In the genomic region with DNA sequence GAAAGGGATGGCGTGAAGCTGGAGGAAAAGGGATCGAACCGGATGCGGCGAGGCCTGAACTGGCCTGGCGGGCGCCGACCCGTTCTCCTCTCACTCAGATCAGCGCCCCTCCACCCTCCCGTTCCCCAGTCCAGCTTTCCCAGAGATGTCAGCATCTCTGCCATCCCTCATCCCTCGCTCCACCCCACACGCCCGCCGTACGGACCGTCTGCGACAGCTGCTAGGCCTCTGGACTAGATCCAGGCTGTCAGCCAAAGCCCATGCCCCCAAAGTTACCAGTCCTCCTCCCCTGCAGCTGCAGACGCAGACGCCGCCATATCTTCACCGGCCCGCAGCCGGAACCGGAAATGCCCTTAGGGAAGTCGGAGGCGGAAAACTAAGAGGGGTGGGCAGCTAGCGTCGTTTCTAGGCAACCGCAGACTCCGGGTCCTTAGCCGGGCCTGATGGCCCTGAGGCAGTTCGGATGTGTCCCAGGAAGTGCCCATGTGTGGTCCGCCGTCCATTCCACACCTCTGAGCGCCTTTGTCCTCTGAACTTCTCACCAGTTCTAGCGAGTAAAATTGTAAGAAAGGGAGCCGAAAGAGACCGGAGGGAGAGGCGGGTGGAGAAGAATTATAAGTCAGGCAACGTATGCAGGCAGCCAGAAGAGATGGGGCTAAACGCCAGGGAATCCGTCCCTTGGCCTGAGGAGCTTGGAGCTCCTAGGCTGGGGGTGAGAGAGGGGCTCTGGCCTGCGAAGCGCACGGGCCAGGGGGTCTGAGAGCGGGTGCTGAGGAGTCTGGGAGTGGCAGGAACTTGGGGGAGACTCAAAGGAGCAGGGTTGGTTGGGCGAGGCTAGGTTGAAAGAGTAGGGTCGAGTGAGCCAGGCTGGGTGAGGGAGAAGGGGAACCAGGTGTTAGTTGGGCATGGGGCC, we compare ENCODE assay signal across 1 cellular context.
TF ChIP-seq lines count a peak whose summit lies in the region.

A gene with protein sequence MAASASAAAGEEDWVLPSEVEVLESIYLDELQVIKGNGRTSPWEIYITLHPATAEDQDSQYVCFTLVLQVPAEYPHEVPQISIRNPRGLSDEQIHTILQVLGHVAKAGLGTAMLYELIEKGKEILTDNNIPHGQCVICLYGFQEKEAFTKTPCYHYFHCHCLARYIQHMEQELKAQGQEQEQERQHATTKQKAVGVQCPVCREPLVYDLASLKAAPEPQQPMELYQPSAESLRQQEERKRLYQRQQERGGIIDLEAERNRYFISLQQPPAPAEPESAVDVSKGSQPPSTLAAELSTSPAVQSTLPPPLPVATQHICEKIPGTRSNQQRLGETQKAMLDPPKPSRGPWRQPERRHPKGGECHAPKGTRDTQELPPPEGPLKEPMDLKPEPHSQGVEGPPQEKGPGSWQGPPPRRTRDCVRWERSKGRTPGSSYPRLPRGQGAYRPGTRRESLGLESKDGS (minus strand): TSS at position 349 of the 913 bp plus-strand sequence. CDS start 32 bp downstream, at position 317.
A gene with protein sequence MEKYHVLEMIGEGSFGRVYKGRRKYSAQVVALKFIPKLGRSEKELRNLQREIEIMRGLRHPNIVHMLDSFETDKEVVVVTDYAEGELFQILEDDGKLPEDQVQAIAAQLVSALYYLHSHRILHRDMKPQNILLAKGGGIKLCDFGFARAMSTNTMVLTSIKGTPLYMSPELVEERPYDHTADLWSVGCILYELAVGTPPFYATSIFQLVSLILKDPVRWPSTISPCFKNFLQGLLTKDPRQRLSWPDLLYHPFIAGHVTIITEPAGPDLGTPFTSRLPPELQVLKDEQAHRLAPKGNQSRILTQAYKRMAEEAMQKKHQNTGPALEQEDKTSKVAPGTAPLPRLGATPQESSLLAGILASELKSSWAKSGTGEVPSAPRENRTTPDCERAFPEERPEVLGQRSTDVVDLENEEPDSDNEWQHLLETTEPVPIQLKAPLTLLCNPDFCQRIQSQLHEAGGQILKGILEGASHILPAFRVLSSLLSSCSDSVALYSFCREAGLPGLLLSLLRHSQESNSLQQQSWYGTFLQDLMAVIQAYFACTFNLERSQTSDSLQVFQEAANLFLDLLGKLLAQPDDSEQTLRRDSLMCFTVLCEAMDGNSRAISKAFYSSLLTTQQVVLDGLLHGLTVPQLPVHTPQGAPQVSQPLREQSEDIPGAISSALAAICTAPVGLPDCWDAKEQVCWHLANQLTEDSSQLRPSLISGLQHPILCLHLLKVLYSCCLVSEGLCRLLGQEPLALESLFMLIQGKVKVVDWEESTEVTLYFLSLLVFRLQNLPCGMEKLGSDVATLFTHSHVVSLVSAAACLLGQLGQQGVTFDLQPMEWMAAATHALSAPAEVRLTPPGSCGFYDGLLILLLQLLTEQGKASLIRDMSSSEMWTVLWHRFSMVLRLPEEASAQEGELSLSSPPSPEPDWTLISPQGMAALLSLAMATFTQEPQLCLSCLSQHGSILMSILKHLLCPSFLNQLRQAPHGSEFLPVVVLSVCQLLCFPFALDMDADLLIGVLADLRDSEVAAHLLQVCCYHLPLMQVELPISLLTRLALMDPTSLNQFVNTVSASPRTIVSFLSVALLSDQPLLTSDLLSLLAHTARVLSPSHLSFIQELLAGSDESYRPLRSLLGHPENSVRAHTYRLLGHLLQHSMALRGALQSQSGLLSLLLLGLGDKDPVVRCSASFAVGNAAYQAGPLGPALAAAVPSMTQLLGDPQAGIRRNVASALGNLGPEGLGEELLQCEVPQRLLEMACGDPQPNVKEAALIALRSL (N-terminal part only) (plus strand): TSS at position 433 of the 913 bp plus-strand sequence. CDS start 744 bp downstream, outside the sequence.

TF ChIP-seq in WTC11, 78 proteins besides CTCF, POLR2A, EP300 and RAD21 (continued from another document):
- TF ChIP-seq, protein P1, sequence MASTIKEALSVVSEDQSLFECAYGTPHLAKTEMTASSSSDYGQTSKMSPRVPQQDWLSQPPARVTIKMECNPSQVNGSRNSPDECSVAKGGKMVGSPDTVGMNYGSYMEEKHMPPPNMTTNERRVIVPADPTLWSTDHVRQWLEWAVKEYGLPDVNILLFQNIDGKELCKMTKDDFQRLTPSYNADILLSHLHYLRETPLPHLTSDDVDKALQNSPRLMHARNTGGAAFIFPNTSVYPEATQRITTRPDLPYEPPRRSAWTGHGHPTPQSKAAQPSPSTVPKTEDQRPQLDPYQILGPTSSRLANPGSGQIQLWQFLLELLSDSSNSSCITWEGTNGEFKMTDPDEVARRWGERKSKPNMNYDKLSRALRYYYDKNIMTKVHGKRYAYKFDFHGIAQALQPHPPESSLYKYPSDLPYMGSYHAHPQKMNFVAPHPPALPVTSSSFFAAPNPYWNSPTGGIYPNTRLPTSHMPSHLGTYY (CRISPR knock-in tag; IDR thresholded peaks at IDR 0.05) = no peak
- TF ChIP-seq FOXK1 (CRISPR knock-in tag; IDR thresholded peaks at IDR 0.05) (peak; percentile 10), ZNF317 (CRISPR knock-in tag; IDR thresholded peaks at IDR 0.05; ENCODE audit: borderline replicate concordance, low read depth) (no peak), NFATC4 (CRISPR knock-in tag; IDR thresholded peaks at IDR 0.05) (no peak), NR1H2 (CRISPR knock-in tag; IDR thresholded peaks at IDR 0.05) (no peak), SMAD4 (CRISPR knock-in tag; IDR thresholded peaks at IDR 0.05) (no peak), FOXP1 (CRISPR knock-in tag; IDR thresholded peaks at IDR 0.05; ENCODE audit: borderline replicate concordance) (no peak; the same call in 1 of the 2 replicates), GRHL2 (CRISPR knock-in tag; IDR thresholded peaks at IDR 0.05; ENCODE audit: insufficient replicate concordance, severe bottlenecking) (no peak), ATF1 (CRISPR knock-in tag; IDR thresholded peaks at IDR 0.05) (no peak)
- TF ChIP-seq, protein P2, sequence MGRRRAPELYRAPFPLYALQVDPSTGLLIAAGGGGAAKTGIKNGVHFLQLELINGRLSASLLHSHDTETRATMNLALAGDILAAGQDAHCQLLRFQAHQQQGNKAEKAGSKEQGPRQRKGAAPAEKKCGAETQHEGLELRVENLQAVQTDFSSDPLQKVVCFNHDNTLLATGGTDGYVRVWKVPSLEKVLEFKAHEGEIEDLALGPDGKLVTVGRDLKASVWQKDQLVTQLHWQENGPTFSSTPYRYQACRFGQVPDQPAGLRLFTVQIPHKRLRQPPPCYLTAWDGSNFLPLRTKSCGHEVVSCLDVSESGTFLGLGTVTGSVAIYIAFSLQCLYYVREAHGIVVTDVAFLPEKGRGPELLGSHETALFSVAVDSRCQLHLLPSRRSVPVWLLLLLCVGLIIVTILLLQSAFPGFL (CRISPR knock-in tag; IDR thresholded peaks at IDR 0.05; ENCODE audit: borderline replicate concordance) = no peak
- TF ChIP-seq, protein P3, sequence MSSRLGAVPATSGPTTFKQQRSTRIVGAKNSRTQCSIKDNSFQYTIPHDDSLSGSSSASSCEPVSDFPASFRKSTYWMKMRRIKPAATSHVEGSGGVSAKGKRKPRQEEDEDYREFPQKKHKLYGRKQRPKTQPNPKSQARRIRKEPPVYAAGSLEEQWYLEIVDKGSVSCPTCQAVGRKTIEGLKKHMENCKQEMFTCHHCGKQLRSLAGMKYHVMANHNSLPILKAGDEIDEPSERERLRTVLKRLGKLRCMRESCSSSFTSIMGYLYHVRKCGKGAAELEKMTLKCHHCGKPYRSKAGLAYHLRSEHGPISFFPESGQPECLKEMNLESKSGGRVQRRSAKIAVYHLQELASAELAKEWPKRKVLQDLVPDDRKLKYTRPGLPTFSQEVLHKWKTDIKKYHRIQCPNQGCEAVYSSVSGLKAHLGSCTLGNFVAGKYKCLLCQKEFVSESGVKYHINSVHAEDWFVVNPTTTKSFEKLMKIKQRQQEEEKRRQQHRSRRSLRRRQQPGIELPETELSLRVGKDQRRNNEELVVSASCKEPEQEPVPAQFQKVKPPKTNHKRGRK (CRISPR knock-in tag; IDR thresholded peaks at IDR 0.05; ENCODE audit: borderline replicate concordance) = no peak
- TF ChIP-seq, protein P4, sequence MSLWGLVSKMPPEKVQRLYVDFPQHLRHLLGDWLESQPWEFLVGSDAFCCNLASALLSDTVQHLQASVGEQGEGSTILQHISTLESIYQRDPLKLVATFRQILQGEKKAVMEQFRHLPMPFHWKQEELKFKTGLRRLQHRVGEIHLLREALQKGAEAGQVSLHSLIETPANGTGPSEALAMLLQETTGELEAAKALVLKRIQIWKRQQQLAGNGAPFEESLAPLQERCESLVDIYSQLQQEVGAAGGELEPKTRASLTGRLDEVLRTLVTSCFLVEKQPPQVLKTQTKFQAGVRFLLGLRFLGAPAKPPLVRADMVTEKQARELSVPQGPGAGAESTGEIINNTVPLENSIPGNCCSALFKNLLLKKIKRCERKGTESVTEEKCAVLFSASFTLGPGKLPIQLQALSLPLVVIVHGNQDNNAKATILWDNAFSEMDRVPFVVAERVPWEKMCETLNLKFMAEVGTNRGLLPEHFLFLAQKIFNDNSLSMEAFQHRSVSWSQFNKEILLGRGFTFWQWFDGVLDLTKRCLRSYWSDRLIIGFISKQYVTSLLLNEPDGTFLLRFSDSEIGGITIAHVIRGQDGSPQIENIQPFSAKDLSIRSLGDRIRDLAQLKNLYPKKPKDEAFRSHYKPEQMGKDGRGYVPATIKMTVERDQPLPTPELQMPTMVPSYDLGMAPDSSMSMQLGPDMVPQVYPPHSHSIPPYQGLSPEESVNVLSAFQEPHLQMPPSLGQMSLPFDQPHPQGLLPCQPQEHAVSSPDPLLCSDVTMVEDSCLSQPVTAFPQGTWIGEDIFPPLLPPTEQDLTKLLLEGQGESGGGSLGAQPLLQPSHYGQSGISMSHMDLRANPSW (CRISPR knock-in tag; conservative IDR thresholded peaks at IDR 0.05; ENCODE audit: low read depth) = no peak
